ENCODE assay signal across 26 cellular contexts in the genomic region with DNA sequence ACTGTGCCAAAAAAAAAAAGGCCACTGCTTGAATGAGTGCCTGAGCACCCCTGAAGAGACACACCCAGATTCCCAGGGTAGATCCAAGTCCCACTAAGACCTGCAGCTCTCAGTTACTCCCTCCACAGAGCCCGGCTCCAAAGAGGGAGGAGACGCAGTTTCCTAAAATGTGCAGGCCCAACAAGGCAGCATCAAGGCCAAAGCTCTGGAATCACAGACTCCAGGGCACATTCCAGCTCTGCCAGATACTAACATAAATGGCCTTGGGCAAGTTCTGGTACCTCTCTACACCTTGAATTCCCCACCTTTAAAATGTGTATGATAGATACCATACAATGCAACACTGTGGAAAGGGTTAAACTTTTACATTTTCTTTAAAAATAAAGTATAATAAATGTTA. TPM values are rescaled to one million over a fixed set of nuclear protein-coding genes. Genes with fewer than 3 reads are reported as not detected.
"Had no signal": no experiment of that assay in that cellular context is flagged by ENCODE, and none has a peak within 500 bp of the region (broad histone marks: within the 10 kb centered on the region; RNA-seq: fewer than 3 reads in every experiment).

No MANE protein-coding gene starts in this region.

- H3K4me2 ChIP-seq: hepatocyte had no signal

- H3K27ac Mint-ChIP-seq: naive thymus-derived CD4-positive, alpha-beta T cell; natural killer cell treated with Interleukin-12 subunit alpha and Interleukin-12 subunit beta and Interleukin-15 and Interleukin-18, amount 100 ng/mL, for 72 hours; progenitor cell of endocrine pancreas; stimulated activated effector memory CD8-positive, alpha-beta T cell treated with anti-CD3 and anti-CD28 coated beads, Interleukin-12 subunit alpha, Interleukin-12 subunit beta, amount 100 ng/mL, for 72 hours; stimulated activated naive CD8-positive, alpha-beta T cell treated with anti-CD3 and anti-CD28 coated beads, Interleukin-15, Interleukin-2, amounts not matched to agents 100 ng/mL and 50 ng/mL, for 24 hours had no signal

- H3K4me3 ChIP-seq: hepatocyte, left lung, lower lobe of right lung, mucosa of descending colon, ovary, right atrium auricular region, skin epidermis, spleen, suprapubic skin, thoracic aorta, tibial nerve, upper lobe of left lung, vagina had no signal

- H3K36me3 ChIP-seq: left lung, lower lobe of right lung, ovary, right atrium auricular region, spleen, suprapubic skin, thoracic aorta, tibial nerve, upper lobe of left lung, vagina had no signal

- H3K9me3 ChIP-seq: left lung, lower lobe of right lung, mucosa of descending colon, ovary, right atrium auricular region, spleen, suprapubic skin, thoracic aorta, tibial nerve, upper lobe of left lung, vagina had no signal

- H3K27me3 ChIP-seq: hepatocyte, left lung, ovary, right atrium auricular region, spleen, suprapubic skin, tibial nerve, upper lobe of left lung, vagina had no signal

- H3K4me3 Mint-ChIP-seq: naive thymus-derived CD4-positive, alpha-beta T cell; natural killer cell treated with Interleukin-12 subunit alpha and Interleukin-12 subunit beta and Interleukin-15 and Interleukin-18, amount 100 ng/mL, for 72 hours; stimulated activated effector memory CD8-positive, alpha-beta T cell treated with anti-CD3 and anti-CD28 coated beads, Interleukin-12 subunit alpha, Interleukin-12 subunit beta, amount 100 ng/mL, for 72 hours; stimulated activated naive CD8-positive, alpha-beta T cell treated with anti-CD3 and anti-CD28 coated beads, Interleukin-15, Interleukin-2, amounts not matched to agents 100 ng/mL and 50 ng/mL, for 24 hours had no signal

- ATAC-seq: left colon; left lung; lower lobe of right lung; mucosa of descending colon; naive thymus-derived CD4-positive, alpha-beta T cell; natural killer cell treated with Interleukin-12 subunit alpha and Interleukin-12 subunit beta and Interleukin-15 and Interleukin-18, amount 100 ng/mL, for 72 hours; sciatic nerve; stimulated activated effector memory CD8-positive, alpha-beta T cell treated with anti-CD3 and anti-CD28 coated beads, Interleukin-12 subunit alpha, Interleukin-12 subunit beta, amount 100 ng/mL, for 72 hours had no signal

- DNase-seq: kidney; left colon; left lung; lower lobe of right lung; mammary epithelial cell; midbrain; mucosa of descending colon; naive thymus-derived CD4-positive, alpha-beta T cell; ovary; spleen; stimulated activated CD4-positive, alpha-beta T cell treated with anti-CD3 and anti-CD28 coated beads, Interleukin-4, amount 100 ng/mL, for 24 hours; stimulated activated naive CD4-positive, alpha-beta T cell; upper lobe of left lung had no signal

- H3K36me3 Mint-ChIP-seq: naive thymus-derived CD4-positive, alpha-beta T cell; natural killer cell treated with Interleukin-12 subunit alpha and Interleukin-12 subunit beta and Interleukin-15 and Interleukin-18, amount 100 ng/mL, for 72 hours; stimulated activated effector memory CD8-positive, alpha-beta T cell treated with anti-CD3 and anti-CD28 coated beads, Interleukin-12 subunit alpha, Interleukin-12 subunit beta, amount 100 ng/mL, for 72 hours had no signal

- H3K27me3 Mint-ChIP-seq: progenitor cell of endocrine pancreas had no signal

- H2AFZ ChIP-seq: hepatocyte had no signal

- H3K27ac ChIP-seq: hepatocyte, left lung, lower lobe of right lung, ovary, right atrium auricular region, skin epidermis, suprapubic skin, thoracic aorta, tibial nerve, upper lobe of left lung, vagina had no signal

- H3K9me3 Mint-ChIP-seq: natural killer cell treated with Interleukin-12 subunit alpha and Interleukin-12 subunit beta and Interleukin-15 and Interleukin-18, amount 100 ng/mL, for 72 hours; stimulated activated effector memory CD8-positive, alpha-beta T cell treated with anti-CD3 and anti-CD28 coated beads, Interleukin-12 subunit alpha, Interleukin-12 subunit beta, amount 100 ng/mL, for 72 hours; stimulated activated naive CD8-positive, alpha-beta T cell treated with anti-CD3 and anti-CD28 coated beads, Interleukin-15, Interleukin-2, amounts not matched to agents 100 ng/mL and 50 ng/mL, for 24 hours had no signal

RNA-seq across cellular contexts. Expression of a gene that starts 57.0 kb away (rescaled TPM):
- total RNA-seq: pulmonary artery endothelial cell had no signal
